Comparison of ENCODE assay signal across 27 cellular contexts in the genomic region with DNA sequence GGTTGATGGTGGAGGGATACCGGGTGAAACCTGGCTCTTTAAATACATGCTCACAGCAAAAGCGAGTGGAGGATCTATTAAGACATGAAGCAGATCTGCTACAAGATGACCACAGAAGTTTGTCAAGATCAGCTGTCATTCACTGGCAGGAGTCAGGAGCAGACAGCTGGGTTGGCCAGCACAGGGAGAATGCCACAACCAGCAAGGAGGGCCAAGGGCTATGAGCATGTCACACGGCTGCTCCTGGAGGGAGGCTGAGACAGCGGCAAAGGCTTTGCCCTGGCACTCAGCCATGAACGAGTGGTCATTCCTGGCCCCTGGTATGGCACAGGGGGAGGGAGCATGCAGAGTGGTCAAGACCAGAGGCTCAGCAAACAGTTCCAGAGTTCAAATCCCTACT.
"Had no signal": no experiment of that assay in that cellular context is flagged by ENCODE, and none has a peak within 500 bp of the region (broad histone marks: within the 10 kb centered on the region; RNA-seq: fewer than 3 reads in every experiment).

No MANE protein-coding gene starts in this region.

- DNase-seq: activated B cell treated with CpG ODN at 0.5 μM for 24 hours; activated CD4-positive, alpha-beta T cell treated with anti-CD3 and anti-CD28 coated beads for 48 hours; activated CD4-positive, alpha-beta T cell treated with anti-CD3 and anti-CD28 coated beads, Interleukin-2, amount 50 U/mL, for 1 hour; activated CD4-positive, alpha-beta T cell treated with anti-CD3 and anti-CD28 coated beads, Interleukin-2, amount 50 U/mL, for 48 hours; activated CD8-positive, alpha-beta memory T cell treated with anti-CD3 and anti-CD28 coated beads for 24 hours; activated CD8-positive, alpha-beta T cell treated with anti-CD3 and anti-CD28 coated beads for 36 hours; activated effector memory CD4-positive, alpha-beta T cell treated with Interleukin-2 at 50 U/mL for 16 hours; activated gamma-delta T cell treated with Interleukin-2 at 50 U/mL for 16 hours; activated naive CD4-positive, alpha-beta T cell treated with anti-CD3 and anti-CD28 coated beads, Interleukin-2, amount 50 U/mL, for 16 hours; activated naive CD4-positive, alpha-beta T cell treated with Interleukin-2 at 50 U/mL for 16 hours; activated T-cell treated with anti-CD3 and anti-CD28 coated beads, Interleukin-2, amount 50 U/mL, for 4 hours; amniotic stem cell; anterior cingulate cortex; brain microvascular endothelial cell; dorsolateral prefrontal cortex; effector memory CD4-positive, alpha-beta T cell; endodermal cell; foreskin keratinocyte; T-helper 1 cell; T-helper 17 cell; T1000; WERI-Rb-1 had no signal

- H3K27ac ChIP-seq: brain microvascular endothelial cell, coronary artery, dorsolateral prefrontal cortex, foreskin keratinocyte, gastroesophageal sphincter, WERI-Rb-1 had no signal

- H3K4me1 ChIP-seq: foreskin keratinocyte, gastroesophageal sphincter had no signal

- H3K4me3 ChIP-seq: coronary artery, dorsolateral prefrontal cortex, gastroesophageal sphincter had no signal

- H3K9me3 ChIP-seq: gastroesophageal sphincter had no signal

- H3K27me3 ChIP-seq: brain microvascular endothelial cell, dorsolateral prefrontal cortex, foreskin keratinocyte, gastroesophageal sphincter had no signal

- H3K36me3 ChIP-seq: brain microvascular endothelial cell, WERI-Rb-1 had no signal

- ATAC-seq: activated CD4-positive, CD25-positive, alpha-beta regulatory T cell treated with anti-CD3 and anti-CD28 coated beads, Interleukin-2, amount 50 U/mL, for 24 hours; activated CD8-positive, alpha-beta T cell treated with anti-CD3 and anti-CD28 coated beads for 36 hours; activated T-cell treated with anti-CD3 and anti-CD28 coated beads, Interleukin-2, amount 50 U/mL, for 4 hours; activated T-helper 17 cell treated with anti-CD3 and anti-CD28 coated beads, Interleukin-2, amount 50 U/mL, for 72 hours; esophagus mucosa; foreskin keratinocyte; gastroesophageal sphincter; T-helper 17 cell had no signal
